Comparison of ENCODE assay signal across 27 cellular contexts in genomic region chr2:240240781-240241180, GRCh38.
"Had no signal": no experiment of that assay in that cellular context is flagged by ENCODE, and none has a peak within 500 bp of the region (broad histone marks: within the 10 kb centered on the region; RNA-seq: fewer than 3 reads in every experiment).

No MANE protein-coding gene starts in this region.

- H3K4me1 ChIP-seq: colonic mucosa, left lung had no signal

- H3K4me2 ChIP-seq: hepatocyte had no signal

- H3K4me1 Mint-ChIP-seq: endodermal cell, immature natural killer cell had no signal

- H3K27ac Mint-ChIP-seq: dendritic cell treated with granulocyte-macrophage colony-stimulating factor and Interleukin-4, amounts not matched to agents 40 ng/mL and 50 ng/mL, for 4 days; effector memory CD8-positive, alpha-beta T cell; endodermal cell; immature natural killer cell; mesothelial cell of epicardium; naive B cell; naive thymus-derived CD8-positive, alpha-beta T cell had no signal

- H3K36me3 Mint-ChIP-seq: immature natural killer cell; naive B cell; naive thymus-derived CD8-positive, alpha-beta T cell had no signal

- H2AFZ ChIP-seq: hepatocyte had no signal

- H3K27me3 ChIP-seq: colonic mucosa, esophagus squamous epithelium, foreskin keratinocyte, gastroesophageal sphincter, heart left ventricle, hepatocyte had no signal

- H3K4me3 Mint-ChIP-seq: dendritic cell treated with granulocyte-macrophage colony-stimulating factor and Interleukin-4, amounts not matched to agents 40 ng/mL and 50 ng/mL, for 4 days; effector memory CD8-positive, alpha-beta T cell; endodermal cell; immature natural killer cell; mesothelial cell of epicardium; naive thymus-derived CD8-positive, alpha-beta T cell had no signal

- H3K9me3 Mint-ChIP-seq: dendritic cell treated with granulocyte-macrophage colony-stimulating factor and Interleukin-4, amounts not matched to agents 40 ng/mL and 50 ng/mL, for 4 days; effector memory CD8-positive, alpha-beta T cell; endodermal cell; immature natural killer cell; naive thymus-derived CD8-positive, alpha-beta T cell had no signal

- H3K9me3 ChIP-seq: colonic mucosa, esophagus squamous epithelium, gastroesophageal sphincter, left lung, lower lobe of right lung, mucosa of descending colon had no signal

- H3K27ac ChIP-seq: colonic mucosa, epithelial cell of prostate, esophagus squamous epithelium, foreskin keratinocyte, gastroesophageal sphincter, heart left ventricle, hepatocyte, left lung, lower lobe of right lung had no signal

- ATAC-seq: effector memory CD8-positive, alpha-beta T cell; esophagus mucosa; foreskin keratinocyte; gastroesophageal sphincter; heart left ventricle; left colon; left lung; left ventricle myocardium superior; lower lobe of right lung; mucosa of descending colon; naive thymus-derived CD8-positive, alpha-beta T cell had no signal

- DNase-seq: colonic mucosa; cortex of kidney; effector CD8-positive, alpha-beta T cell; effector memory CD8-positive, alpha-beta T cell; endodermal cell; erythroblast; esophagus squamous epithelium; foreskin keratinocyte; heart left ventricle; hypothalamus; immature natural killer cell; kidney; kidney glomerular epithelial cell; left colon; left lung; left ventricle myocardium superior; lower lobe of right lung; mesenchymal stem cell; mucosa of descending colon; naive B cell; naive thymus-derived CD8-positive, alpha-beta T cell had no signal

- H3K4me3 ChIP-seq: colonic mucosa, esophagus squamous epithelium, gastroesophageal sphincter, heart left ventricle, hepatocyte, left lung, lower lobe of right lung, mucosa of descending colon had no signal

- H3K36me3 ChIP-seq: colonic mucosa, esophagus squamous epithelium, gastroesophageal sphincter, heart left ventricle, left lung, lower lobe of right lung had no signal

- H3K79me2 ChIP-seq: hepatocyte had no signal
